Comparison of ENCODE assay signal across 17 cellular contexts in genomic region chr1:177922209-177922608, GRCh38. TPM values are rescaled to one million over a fixed set of nuclear protein-coding genes. Genes with fewer than 3 reads are reported as not detected.
"Had no signal": no experiment of that assay in that cellular context is flagged by ENCODE, and none has a peak within 500 bp of the region (broad histone marks: within the 10 kb centered on the region; RNA-seq: fewer than 3 reads in every experiment).

No MANE protein-coding gene starts in this region.

- H3K9me3 Mint-ChIP-seq: activated naive CD8-positive, alpha-beta T cell treated with anti-CD3 and anti-CD28 coated beads, Interleukin-2, amount 10 ng/mL, durations not matched to agents 7 days and 5 days had no signal

- H3K4me3 Mint-ChIP-seq: activated CD8-positive, alpha-beta T cell treated with anti-CD3 and anti-CD28 coated beads, Interleukin-2, amount 10 ng/mL, durations not matched to agents 7 days and 5 days; activated naive CD8-positive, alpha-beta T cell treated with anti-CD3 and anti-CD28 coated beads, Interleukin-2, amount 10 ng/mL, durations not matched to agents 7 days and 5 days; immature natural killer cell; naive B cell had no signal

- H3K4me3 ChIP-seq: dorsolateral prefrontal cortex, esophagus squamous epithelium, lung, prostate gland had no signal

- DNase-seq: activated CD4-positive, alpha-beta T cell treated with anti-CD3 and anti-CD28 coated beads for 48 hours; activated CD8-positive, alpha-beta memory T cell treated with anti-CD3 and anti-CD28 coated beads, Interleukin-2, amount 50 U/mL, for 48 hours; activated CD8-positive, alpha-beta T cell treated with anti-CD3 and anti-CD28 coated beads, Interleukin-2, amount 10 ng/mL, durations not matched to agents 7 days and 5 days; activated naive CD8-positive, alpha-beta T cell treated with anti-CD3 and anti-CD28 coated beads, Interleukin-2, amount 10 ng/mL, durations not matched to agents 7 days and 5 days; aorta; dorsolateral prefrontal cortex; esophagus squamous epithelium; foreskin fibroblast; glutamatergic neuron; immature natural killer cell; naive B cell; stimulated activated naive CD4-positive, alpha-beta T cell treated with Interleukin-2 at 50 U/mL for 16 hours; trophoblast cell had no signal

- H3K4me1 Mint-ChIP-seq: activated naive CD8-positive, alpha-beta T cell treated with anti-CD3 and anti-CD28 coated beads, Interleukin-2, amount 10 ng/mL, durations not matched to agents 7 days and 5 days; immature natural killer cell; naive B cell had no signal

- H3K9me3 ChIP-seq: esophagus squamous epithelium, prostate gland had no signal

- H3K27me3 ChIP-seq: dorsolateral prefrontal cortex, esophagus squamous epithelium had no signal

- H3K27me3 Mint-ChIP-seq: activated naive CD8-positive, alpha-beta T cell treated with anti-CD3 and anti-CD28 coated beads, Interleukin-2, amount 10 ng/mL, durations not matched to agents 7 days and 5 days had no signal

- FAIRE-seq: bronchial epithelial cell had no signal

- H3K36me3 ChIP-seq: esophagus squamous epithelium, prostate gland had no signal

- H3K27ac Mint-ChIP-seq: activated CD8-positive, alpha-beta T cell treated with anti-CD3 and anti-CD28 coated beads, Interleukin-2, amount 10 ng/mL, durations not matched to agents 7 days and 5 days; activated naive CD8-positive, alpha-beta T cell treated with anti-CD3 and anti-CD28 coated beads, Interleukin-2, amount 10 ng/mL, durations not matched to agents 7 days and 5 days; immature natural killer cell; naive B cell had no signal

- H3K36me3 Mint-ChIP-seq: activated naive CD8-positive, alpha-beta T cell treated with anti-CD3 and anti-CD28 coated beads, Interleukin-2, amount 10 ng/mL, durations not matched to agents 7 days and 5 days; immature natural killer cell; naive B cell had no signal

- H3K4me1 ChIP-seq: prostate gland had no signal

- ATAC-seq: activated CD8-positive, alpha-beta T cell treated with anti-CD3 and anti-CD28 coated beads, Interleukin-2, amount 10 ng/mL, durations not matched to agents 7 days and 5 days; sciatic nerve had no signal

- H3K27ac ChIP-seq: dorsolateral prefrontal cortex, esophagus squamous epithelium, prostate gland had no signal

RNA-seq across cellular contexts. Expression of gene SEC16B, which starts 47.6 kb away (rescaled TPM):
- total RNA-seq: activated CD8-positive, alpha-beta T cell treated with anti-CD3 and anti-CD28 coated beads, Interleukin-2, amount 10 ng/mL, durations not matched to agents 7 days and 5 days had no signal
